In the genomic region with DNA sequence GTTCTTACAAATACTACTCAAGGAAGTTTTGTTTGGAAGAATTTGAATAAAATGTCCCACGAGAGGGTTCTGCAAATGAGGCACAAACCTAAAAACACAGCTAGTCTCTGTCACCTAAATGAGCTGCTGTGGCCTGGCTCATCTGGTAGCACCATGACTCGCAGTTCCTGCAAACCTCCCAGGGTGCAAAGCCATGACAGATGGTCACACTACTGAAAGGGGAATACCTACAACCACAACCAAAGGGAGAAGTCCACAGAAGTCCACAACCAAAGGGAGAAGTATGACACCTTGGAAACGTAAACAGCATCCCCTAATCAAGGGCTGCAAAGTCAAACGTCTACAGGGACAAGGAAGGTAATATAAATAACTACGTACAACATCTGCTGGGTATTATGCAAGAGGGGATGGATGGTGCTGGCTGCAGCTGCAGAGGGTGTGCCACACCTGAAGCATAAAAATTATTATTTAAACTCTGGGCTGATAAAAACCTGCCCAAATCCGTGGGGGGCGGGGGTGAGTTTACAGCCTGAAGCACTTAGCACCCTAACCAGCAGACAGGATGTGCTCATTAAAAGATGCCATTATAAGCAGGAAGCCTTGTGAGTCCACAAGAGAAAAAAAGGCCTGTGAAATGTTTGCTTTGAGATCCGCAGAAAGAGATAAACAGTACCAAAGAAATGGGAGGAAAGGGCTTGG, we compare ENCODE assay signal across 12 cellular contexts.
DNase-seq lines count a peak whose midpoint lies in the region; TF ChIP-seq lines count a peak whose summit lies in the region.
"Had no signal": no experiment of that assay in that cellular context is flagged by ENCODE, and none has a peak within 500 bp of the region (broad histone marks: within the 10 kb centered on the region; RNA-seq: fewer than 3 reads in every experiment).

No MANE protein-coding gene starts in this region.

- H3K9me3 ChIP-seq in Loucy (ENCODE audit: insufficient read depth, low read depth, low read length), result no peaks in the 10 kb centered on the region
- H3K9me3 ChIP-seq: gastrocnemius medialis had no signal

- H3K36me3 ChIP-seq in GM06990 (ENCODE audit: control insufficient read depth, insufficient read depth, low read length), result no peaks in the 10 kb centered on the region
- no peaks in the 10 kb centered on the region for H3K36me3 ChIP-seq in Loucy (ENCODE audit: insufficient read depth, low read length)
- H3K36me3 ChIP-seq: gastrocnemius medialis, WERI-Rb-1 had no signal

- H3F3A ChIP-seq in Loucy (ENCODE audit: low read depth), result peaks cover 20% of the 10 kb centered on the region

- peak overlapping the region; percentile 81 for H3K4me2 ChIP-seq in Loucy (ENCODE audit: low read depth, low read length, poor library complexity, severe bottlenecking)

- H3K9me3 Mint-ChIP-seq in nephron, result no peaks in the 10 kb centered on the region

- H3K27ac Mint-ChIP-seq in nephron, result peak overlapping the region in 2 of 3 experiments; percentile 13 to 18

- no peaks in the 10 kb centered on the region for H4K20me1 ChIP-seq in Loucy (ENCODE audit: insufficient read depth, low read length, poor library complexity, severe bottlenecking)

- no peaks in the 10 kb centered on the region for H3K9me2 ChIP-seq in Loucy (replicated peaks; ENCODE audit: low read depth, low read length)

- DNase-seq in GM06990 (ENCODE audit: extremely low read depth, insufficient read length) (peak; percentile 36), astrocyte of the hippocampus (ENCODE audit: low read depth, low spot score) (peak; percentile 18), inferior parietal cortex (ENCODE audit: extremely low spot score) (no peak)
- DNase-seq in effector CD4-positive, alpha-beta T cell, result no peak
- no peak for DNase-seq in activated effector memory CD4-positive, alpha-beta T cell treated with anti-CD3 and anti-CD28 coated beads, Interleukin-2, amount 50 U/mL, for 16 hours
- no peak for DNase-seq in stimulated activated CD4-positive, alpha-beta T cell treated with anti-CD3 and anti-CD28 coated beads, Interleukin-4, amount 100 ng/mL, for 1 hour
- DNase-seq: gastrocnemius medialis, naive B cell, NCI-H1930, WERI-Rb-1 had no signal

- peak overlapping the region; percentile 52 for H3K9ac ChIP-seq in Loucy (ENCODE audit: low read depth, low read length, poor library complexity, severe bottlenecking)

- no peaks in the 10 kb centered on the region for H3K36me3 Mint-ChIP-seq in nephron (ENCODE audit: low read depth)
- H3K36me3 Mint-ChIP-seq: naive B cell had no signal

- no peak overlapping the region for H3K4me3 Mint-ChIP-seq in nephron

- peaks cover 45% of the 10 kb centered on the region for H3K4me1 Mint-ChIP-seq in nephron
- H3K4me1 Mint-ChIP-seq: naive B cell had no signal

- TF ChIP-seq CTCF in GM06990 (IDR thresholded peaks at IDR 0.05; ENCODE audit: insufficient read depth, low read length, poor library complexity, severe bottlenecking), result no peak
- no peak for TF ChIP-seq CTCF in Loucy (conservative IDR thresholded peaks at IDR 0.05; ENCODE audit: low read length)
- TF ChIP-seq CTCF in nephron (IDR thresholded peaks at IDR 0.05; ENCODE audit: unreplicated experiment in 3 of 3), result no peak

- peaks cover 51% of the 10 kb centered on the region for H3K4me1 ChIP-seq in Loucy (ENCODE audit: insufficient read depth, low read length, poor library complexity, severe bottlenecking)

- no peaks in the 10 kb centered on the region for H3K27me3 Mint-ChIP-seq in nephron (ENCODE audit: low read depth)
- H3K27me3 Mint-ChIP-seq: naive B cell had no signal

- no peaks in the 10 kb centered on the region for H3K79me2 ChIP-seq in Loucy (ENCODE audit: insufficient read depth, low read length)

- H3K27me3 ChIP-seq in GM06990 (replicated peaks; ENCODE audit: control insufficient read depth, insufficient read depth, low read length), result no peaks in the 10 kb centered on the region
- no peaks in the 10 kb centered on the region for H3K27me3 ChIP-seq in Loucy (ENCODE audit: insufficient read depth, low read length, poor library complexity, severe bottlenecking)
- H3K27me3 ChIP-seq: gastrocnemius medialis had no signal

- no peak overlapping the region for H3K4me3 ChIP-seq in GM06990 (replicated peaks; ENCODE audit: low read depth, low read length)
- peak overlapping the region; percentile 64 for H3K4me3 ChIP-seq in Loucy (ENCODE audit: low read length, poor library complexity, severe bottlenecking)
- H3K4me3 ChIP-seq: gastrocnemius medialis had no signal

- H2AFZ ChIP-seq in Loucy (ENCODE audit: low read length), result no peak overlapping the region

Comparison
In these comparisons a context has a peak if more than half of its experiments do, and no peak if none do; other contexts are left out.
1. DNase-seq: peak in GM06990 (single experiment) and astrocyte of the hippocampus (single experiment); none in effector CD4-positive, alpha-beta T cell (single experiment), inferior parietal cortex (single experiment), activated effector memory CD4-positive, alpha-beta T cell treated with anti-CD3 and anti-CD28 coated beads, Interleukin-2, amount 50 U/mL, for 16 hours (single experiment) and stimulated activated CD4-positive, alpha-beta T cell treated with anti-CD3 and anti-CD28 coated beads, Interleukin-4, amount 100 ng/mL, for 1 hour (single experiment).